ENCODE assay signal across 19 cellular contexts in genomic region chr5:169106906-169107305, GRCh38.
"Had no signal": no experiment of that assay in that cellular context is flagged by ENCODE, and none has a peak within 500 bp of the region (broad histone marks: within the 10 kb centered on the region; RNA-seq: fewer than 3 reads in every experiment).

No MANE protein-coding gene starts in this region.

- H3K9me3 Mint-ChIP-seq: activated naive CD4-positive, alpha-beta T cell treated with anti-CD3 and anti-CD28 coated beads for 36 hours; activated T-cell treated with anti-CD3 and anti-CD28 coated beads, Interleukin-2, amount 50 U/mL, for 4 hours; activated T-helper 2 cell treated with anti-CD3 and anti-CD28 coated beads, Interferon-gamma antibody, Interleukin-2, Interleukin-4, amounts not matched to agents 10 μg/mL and 5 μg/mL and 100 μg/mL, durations not matched to agents 14 hours and 24 hours and 36 hours had no signal

- DNase-seq: activated CD4-positive, alpha-beta T cell treated with anti-CD3 and anti-CD28 coated beads, Interleukin-2, amount 50 U/mL, for 4 hours; activated CD8-positive, alpha-beta memory T cell treated with anti-CD3 and anti-CD28 coated beads, Interleukin-2, amount 50 U/mL, for 48 hours; activated naive CD4-positive, alpha-beta T cell treated with anti-CD3 and anti-CD28 coated beads for 36 hours; activated T-cell treated with anti-CD3 and anti-CD28 coated beads, Interleukin-2, amount 50 U/mL, for 4 hours; amygdala; effector memory CD4-positive, alpha-beta T cell; foreskin melanocyte; left lung; naive thymus-derived CD8-positive, alpha-beta T cell; ovary; stimulated activated CD4-positive, alpha-beta T cell treated with anti-CD3 and anti-CD28 coated beads, Interleukin-4, amount 100 ng/mL, for 24 hours; stimulated activated naive CD8-positive, alpha-beta T cell treated with anti-CD3 and anti-CD28 coated beads, Interleukin-15, Interleukin-2, amounts not matched to agents 100 U/mL and 50 U/mL, for 24 hours; T-cell; WERI-Rb-1 had no signal

- H3K27me3 ChIP-seq: cardiac muscle cell, hepatocyte, left lung, ovary had no signal

- H3K9me3 ChIP-seq: left lung, ovary had no signal

- ATAC-seq: activated T-cell treated with anti-CD3 and anti-CD28 coated beads, Interleukin-2, amount 50 U/mL, for 4 hours; esophagus mucosa; left lung; naive thymus-derived CD8-positive, alpha-beta T cell; stimulated activated naive CD8-positive, alpha-beta T cell treated with anti-CD3 and anti-CD28 coated beads, Interleukin-15, Interleukin-2, amounts not matched to agents 100 U/mL and 50 U/mL, for 24 hours; T-cell had no signal

- H3K36me3 ChIP-seq: cardiac muscle cell, left lung, ovary, WERI-Rb-1 had no signal

- H3K27ac ChIP-seq: cardiac muscle cell, hepatocyte, left lung, ovary, WERI-Rb-1 had no signal

- H3K4me1 ChIP-seq: left lung had no signal

- H3K4me1 Mint-ChIP-seq: naive thymus-derived CD8-positive, alpha-beta T cell; T-cell had no signal

- H3K79me2 ChIP-seq: hepatocyte had no signal

- H3K36me3 Mint-ChIP-seq: naive thymus-derived CD8-positive, alpha-beta T cell; T-cell had no signal

- H3K4me3 Mint-ChIP-seq: activated naive CD4-positive, alpha-beta T cell treated with anti-CD3 and anti-CD28 coated beads for 36 hours; activated T-cell treated with anti-CD3 and anti-CD28 coated beads, Interleukin-2, amount 50 U/mL, for 4 hours; naive thymus-derived CD8-positive, alpha-beta T cell; T-cell had no signal

- H2AFZ ChIP-seq: hepatocyte had no signal

- H3K4me2 ChIP-seq: hepatocyte had no signal

- H3K4me3 ChIP-seq: cardiac muscle cell, hepatocyte, left lung, lung, ovary had no signal

- H3K27ac Mint-ChIP-seq: activated naive CD4-positive, alpha-beta T cell treated with anti-CD3 and anti-CD28 coated beads for 36 hours; activated T-helper 2 cell treated with anti-CD3 and anti-CD28 coated beads, Interferon-gamma antibody, Interleukin-2, Interleukin-4, amounts not matched to agents 10 μg/mL and 5 μg/mL and 100 μg/mL, durations not matched to agents 14 hours and 24 hours and 36 hours; naive thymus-derived CD8-positive, alpha-beta T cell; T-cell had no signal
